Comparison of ENCODE assay signal across 3 cellular contexts in the genomic region with DNA sequence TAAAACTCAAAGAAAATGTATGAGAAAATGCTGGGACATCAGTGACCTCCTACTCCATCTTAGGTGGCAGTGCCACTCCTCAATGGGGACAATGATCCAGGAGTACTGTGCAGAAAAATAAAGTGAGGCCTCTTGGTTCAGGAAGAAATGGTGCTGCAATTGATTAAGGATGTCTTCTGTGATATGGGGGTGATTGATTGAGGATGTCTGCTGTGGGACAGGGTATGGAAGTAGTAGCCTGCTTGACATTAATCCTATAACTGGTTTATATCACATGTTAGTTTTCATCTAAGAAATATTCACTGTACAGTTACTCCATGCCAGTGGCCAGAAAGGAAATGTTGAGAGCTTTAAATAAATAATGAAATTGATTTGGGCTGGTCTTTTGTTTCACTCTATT.
A peak's percentile ranks its signal among the peaks of the same experiment; 100 is the strongest.
TF ChIP-seq lines count a peak whose summit lies in the region.

No MANE protein-coding gene starts in this region.

TF ChIP-seq in HEK293, 187 proteins besides CTCF, POLR2A, EP300 and RAD21:
- peak; percentile 70 for TF ChIP-seq SETDB1 (IDR thresholded peaks at IDR 0.05; ENCODE audit: insufficient read length, low read length)
- no peak for TF ChIP-seq FEZF1 (tag by site-specific recombination; IDR thresholded peaks at IDR 0.05)
- no peak for TF ChIP-seq ZFP37 (tag by site-specific recombination; IDR thresholded peaks at IDR 0.05)
- TF ChIP-seq ZBTB17 (tag by site-specific recombination; IDR thresholded peaks at IDR 0.05) = peak; percentile 69
- peak; percentile 85; the same call in 1 of the 2 replicates for TF ChIP-seq ZNF23 (tag by site-specific recombination; IDR thresholded peaks at IDR 0.05; ENCODE audit: borderline replicate concordance)

TF ChIP-seq in K562, 482 proteins besides CTCF, POLR2A, EP300 and RAD21 (continues in another document):
- TF ChIP-seq SNRNP70 (optimal IDR thresholded peaks at IDR 0.05; ENCODE audit: low read depth, low read length) (no peak), EZH2 (IDR thresholded peaks at IDR 0.05; ENCODE audit: borderline replicate concordance, low read depth, low read length) (no peak), BRF1 (IDR thresholded peaks at IDR 0.05; ENCODE audit: borderline replicate concordance, extremely low read depth, insufficient read length) (no peak), RBM25 (IDR thresholded peaks at IDR 0.05; ENCODE audit: low read depth, low read length, severe bottlenecking) (peak; percentile 25), ZNF561 (CRISPR knock-in tag; conservative IDR thresholded peaks at IDR 0.05) (no peak), ZNF316 (IDR thresholded peaks at IDR 0.05) (no peak), ZNF408 (CRISPR knock-in tag; IDR thresholded peaks at IDR 0.05; ENCODE audit: low read depth) (no peak), ZNF583 (CRISPR knock-in tag; IDR thresholded peaks at IDR 0.05) (no peak), BRD9 (IDR thresholded peaks at IDR 0.05; ENCODE audit: low read depth, partially characterized antibody) (no peak), LEF1 (IDR thresholded peaks at IDR 0.05) (no peak), ZNF143 (CRISPR knock-in tag; IDR thresholded peaks at IDR 0.05) (no peak), ATF7 (IDR thresholded peaks at IDR 0.05) (no peak), TOE1 (IDR thresholded peaks at IDR 0.05; ENCODE audit: borderline replicate concordance) (no peak), TOE1 (CRISPR knock-in tag; IDR thresholded peaks at IDR 0.05; ENCODE audit: borderline replicate concordance, low read depth) (no peak), XRCC3 (IDR thresholded peaks at IDR 0.05) (no peak), SMAD1 (IDR thresholded peaks at IDR 0.05; ENCODE audit: low read depth, low read length, partially characterized antibody) (no peak), HDAC3 (IDR thresholded peaks at IDR 0.05; ENCODE audit: borderline replicate concordance, partially characterized antibody) (no peak), PPARD (CRISPR knock-in tag; IDR thresholded peaks at IDR 0.05) (no peak), HLTF (IDR thresholded peaks at IDR 0.05) (peak; percentile 50; the same call in 1 of the 2 replicates)
- TF ChIP-seq, protein P1, sequence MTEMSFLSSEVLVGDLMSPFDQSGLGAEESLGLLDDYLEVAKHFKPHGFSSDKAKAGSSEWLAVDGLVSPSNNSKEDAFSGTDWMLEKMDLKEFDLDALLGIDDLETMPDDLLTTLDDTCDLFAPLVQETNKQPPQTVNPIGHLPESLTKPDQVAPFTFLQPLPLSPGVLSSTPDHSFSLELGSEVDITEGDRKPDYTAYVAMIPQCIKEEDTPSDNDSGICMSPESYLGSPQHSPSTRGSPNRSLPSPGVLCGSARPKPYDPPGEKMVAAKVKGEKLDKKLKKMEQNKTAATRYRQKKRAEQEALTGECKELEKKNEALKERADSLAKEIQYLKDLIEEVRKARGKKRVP (CRISPR knock-in tag; IDR thresholded peaks at IDR 0.05) = no peak
- TF ChIP-seq, protein P2, sequence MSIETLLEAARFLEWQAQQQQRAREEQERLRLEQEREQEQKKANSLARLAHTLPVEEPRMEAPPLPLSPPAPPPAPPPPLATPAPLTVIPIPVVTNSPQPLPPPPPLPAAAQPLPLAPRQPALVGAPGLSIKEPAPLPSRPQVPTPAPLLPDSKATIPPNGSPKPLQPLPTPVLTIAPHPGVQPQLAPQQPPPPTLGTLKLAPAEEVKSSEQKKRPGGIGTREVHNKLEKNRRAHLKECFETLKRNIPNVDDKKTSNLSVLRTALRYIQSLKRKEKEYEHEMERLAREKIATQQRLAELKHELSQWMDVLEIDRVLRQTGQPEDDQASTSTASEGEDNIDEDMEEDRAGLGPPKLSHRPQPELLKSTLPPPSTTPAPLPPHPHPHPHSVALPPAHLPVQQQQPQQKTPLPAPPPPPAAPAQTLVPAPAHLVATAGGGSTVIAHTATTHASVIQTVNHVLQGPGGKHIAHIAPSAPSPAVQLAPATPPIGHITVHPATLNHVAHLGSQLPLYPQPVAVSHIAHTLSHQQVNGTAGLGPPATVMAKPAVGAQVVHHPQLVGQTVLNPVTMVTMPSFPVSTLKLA (conservative IDR thresholded peaks at IDR 0.05) = no peak
- TF ChIP-seq, protein P3, sequence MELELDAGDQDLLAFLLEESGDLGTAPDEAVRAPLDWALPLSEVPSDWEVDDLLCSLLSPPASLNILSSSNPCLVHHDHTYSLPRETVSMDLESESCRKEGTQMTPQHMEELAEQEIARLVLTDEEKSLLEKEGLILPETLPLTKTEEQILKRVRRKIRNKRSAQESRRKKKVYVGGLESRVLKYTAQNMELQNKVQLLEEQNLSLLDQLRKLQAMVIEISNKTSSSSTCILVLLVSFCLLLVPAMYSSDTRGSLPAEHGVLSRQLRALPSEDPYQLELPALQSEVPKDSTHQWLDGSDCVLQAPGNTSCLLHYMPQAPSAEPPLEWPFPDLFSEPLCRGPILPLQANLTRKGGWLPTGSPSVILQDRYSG (tag; conservative IDR thresholded peaks at IDR 0.05; ENCODE audit: low read depth) = no peak
- TF ChIP-seq, protein P4, sequence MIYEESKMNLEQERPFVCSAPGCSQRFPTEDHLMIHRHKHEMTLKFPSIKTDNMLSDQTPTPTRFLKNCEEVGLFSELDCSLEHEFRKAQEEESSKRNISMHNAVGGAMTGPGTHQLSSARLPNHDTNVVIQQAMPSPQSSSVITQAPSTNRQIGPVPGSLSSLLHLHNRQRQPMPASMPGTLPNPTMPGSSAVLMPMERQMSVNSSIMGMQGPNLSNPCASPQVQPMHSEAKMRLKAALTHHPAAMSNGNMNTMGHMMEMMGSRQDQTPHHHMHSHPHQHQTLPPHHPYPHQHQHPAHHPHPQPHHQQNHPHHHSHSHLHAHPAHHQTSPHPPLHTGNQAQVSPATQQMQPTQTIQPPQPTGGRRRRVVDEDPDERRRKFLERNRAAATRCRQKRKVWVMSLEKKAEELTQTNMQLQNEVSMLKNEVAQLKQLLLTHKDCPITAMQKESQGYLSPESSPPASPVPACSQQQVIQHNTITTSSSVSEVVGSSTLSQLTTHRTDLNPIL (CRISPR knock-in tag; IDR thresholded peaks at IDR 0.05) = no peak
- TF ChIP-seq, protein P5, sequence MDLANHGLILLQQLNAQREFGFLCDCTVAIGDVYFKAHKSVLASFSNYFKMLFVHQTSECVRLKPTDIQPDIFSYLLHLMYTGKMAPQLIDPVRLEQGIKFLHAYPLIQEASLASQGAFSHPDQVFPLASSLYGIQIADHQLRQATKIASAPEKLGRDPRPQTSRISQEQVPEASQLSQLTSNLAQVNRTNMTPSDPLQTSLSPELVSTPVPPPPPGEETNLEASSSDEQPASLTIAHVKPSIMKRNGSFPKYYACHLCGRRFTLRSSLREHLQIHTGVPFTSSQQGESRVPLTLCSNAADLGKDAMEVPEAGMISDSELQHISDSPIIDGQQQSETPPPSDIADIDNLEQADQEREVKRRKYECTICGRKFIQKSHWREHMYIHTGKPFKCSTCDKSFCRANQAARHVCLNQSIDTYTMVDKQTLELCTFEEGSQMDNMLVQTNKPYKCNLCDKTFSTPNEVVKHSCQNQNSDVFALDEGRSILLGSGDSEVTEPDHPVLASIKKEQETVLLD (IDR thresholded peaks at IDR 0.05) = no peak
- TF ChIP-seq, protein P6, sequence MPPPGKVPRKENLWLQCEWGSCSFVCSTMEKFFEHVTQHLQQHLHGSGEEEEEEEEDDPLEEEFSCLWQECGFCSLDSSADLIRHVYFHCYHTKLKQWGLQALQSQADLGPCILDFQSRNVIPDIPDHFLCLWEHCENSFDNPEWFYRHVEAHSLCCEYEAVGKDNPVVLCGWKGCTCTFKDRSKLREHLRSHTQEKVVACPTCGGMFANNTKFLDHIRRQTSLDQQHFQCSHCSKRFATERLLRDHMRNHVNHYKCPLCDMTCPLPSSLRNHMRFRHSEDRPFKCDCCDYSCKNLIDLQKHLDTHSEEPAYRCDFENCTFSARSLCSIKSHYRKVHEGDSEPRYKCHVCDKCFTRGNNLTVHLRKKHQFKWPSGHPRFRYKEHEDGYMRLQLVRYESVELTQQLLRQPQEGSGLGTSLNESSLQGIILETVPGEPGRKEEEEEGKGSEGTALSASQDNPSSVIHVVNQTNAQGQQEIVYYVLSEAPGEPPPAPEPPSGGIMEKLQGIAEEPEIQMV (tag; conservative IDR thresholded peaks at IDR 0.05; ENCODE audit: low read depth) = no peak

TF ChIP-seq in H1, 55 proteins besides CTCF, POLR2A, EP300 and RAD21:
- TF ChIP-seq CBX5 (IDR thresholded peaks at IDR 0.05; ENCODE audit: low read depth, low read length) = no peak
- no peak for TF ChIP-seq SIN3A (conservative IDR thresholded peaks at IDR 0.05 in 1 of 2, IDR thresholded peaks at IDR 0.05 in 1 of 2; ENCODE audit: low read depth in 1 of 2, low read length in 2 of 2)
- TF ChIP-seq PHF8 (conservative IDR thresholded peaks at IDR 0.05; ENCODE audit: low read depth, low read length) = no peak
- peak; percentile 48; the same call in 1 of the 2 replicates for TF ChIP-seq SRF (IDR thresholded peaks at IDR 0.05; ENCODE audit: low read depth, low read length)
